ENCODE assay signal across 26 cellular contexts in the genomic region with DNA sequence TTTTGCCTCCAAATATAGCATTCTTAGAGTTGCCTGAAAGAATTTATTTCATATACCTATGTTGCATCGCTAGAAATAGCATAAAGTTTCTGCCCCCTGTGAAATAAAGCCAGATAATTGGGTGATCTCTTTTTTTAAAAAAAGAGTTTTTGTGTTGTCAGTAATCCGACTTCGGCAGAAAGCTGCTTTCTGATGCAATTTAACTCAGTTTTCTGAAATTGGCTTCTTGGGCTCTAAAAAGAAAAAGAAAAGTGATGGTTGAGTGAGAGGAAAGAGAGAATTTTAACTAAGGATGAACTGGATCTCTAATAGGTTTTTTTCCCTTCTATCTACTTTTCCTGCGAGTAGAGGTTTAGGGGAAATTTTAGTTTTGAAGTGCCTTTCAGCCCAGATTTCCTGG.
"Had no signal": no experiment of that assay in that cellular context is flagged by ENCODE, and none has a peak within 500 bp of the region (broad histone marks: within the 10 kb centered on the region; RNA-seq: fewer than 3 reads in every experiment).

No MANE protein-coding gene starts in this region.

- H3K4me1 ChIP-seq: prostate gland, testis, uterus had no signal

- H3K4me3 ChIP-seq: hepatocyte, left lung, lung, ovary, prostate gland, testis, uterus had no signal

- ATAC-seq: activated CD4-positive, alpha-beta T cell treated with anti-CD3 and anti-CD28 coated beads for 36 hours; activated T-cell treated with anti-CD3 and anti-CD28 coated beads, Interleukin-2, amount 50 U/mL, for 4 hours; left lung; naive thymus-derived CD8-positive, alpha-beta T cell had no signal

- H3K27me3 Mint-ChIP-seq: activated B cell treated with CpG ODN at 0.5 μM for 24 hours; activated CD4-positive, alpha-beta T cell treated with anti-CD3 and anti-CD28 coated beads for 36 hours; activated naive CD8-positive, alpha-beta T cell treated with anti-CD3 and anti-CD28 coated beads for 36 hours; dendritic cell treated with granulocyte-macrophage colony-stimulating factor and Interleukin-4, amounts not matched to agents 40 ng/mL and 50 ng/mL, for 4 days; naive thymus-derived CD8-positive, alpha-beta T cell had no signal

- H3K4me3 Mint-ChIP-seq: activated B cell treated with CpG ODN at 0.5 μM for 24 hours; activated CD4-positive, alpha-beta T cell treated with anti-CD3 and anti-CD28 coated beads for 36 hours; activated naive CD8-positive, alpha-beta T cell treated with anti-CD3 and anti-CD28 coated beads for 36 hours; activated T-cell treated with anti-CD3 and anti-CD28 coated beads, Interleukin-2, amount 50 U/mL, for 4 hours; dendritic cell treated with granulocyte-macrophage colony-stimulating factor and Interleukin-4, amounts not matched to agents 40 ng/mL and 50 ng/mL, for 4 days; naive thymus-derived CD8-positive, alpha-beta T cell had no signal

- H3K36me3 ChIP-seq: left lung, neutrophil, ovary, prostate gland, uterus had no signal

- H3K27ac Mint-ChIP-seq: activated B cell treated with CpG ODN at 0.5 μM for 24 hours; activated CD4-positive, alpha-beta T cell treated with anti-CD3 and anti-CD28 coated beads for 36 hours; activated naive CD8-positive, alpha-beta T cell treated with anti-CD3 and anti-CD28 coated beads for 36 hours; dendritic cell treated with granulocyte-macrophage colony-stimulating factor and Interleukin-4, amounts not matched to agents 40 ng/mL and 50 ng/mL, for 4 days had no signal

- H3K9me3 ChIP-seq: left lung, neutrophil, ovary, prostate gland, testis, uterus had no signal

- DNase-seq: activated B cell treated with CpG ODN at 0.5 μM for 24 hours; activated CD4-positive, alpha-beta T cell treated with anti-CD3 and anti-CD28 coated beads for 36 hours; activated CD4-positive, alpha-beta T cell treated with anti-CD3 and anti-CD28 coated beads, Interleukin-2, amount 50 U/mL, for 4 hours; activated CD8-positive, alpha-beta memory T cell treated with anti-CD3 and anti-CD28 coated beads for 24 hours; activated CD8-positive, alpha-beta memory T cell treated with anti-CD3 and anti-CD28 coated beads, Interleukin-2, amount 50 U/mL, for 4 hours; activated naive CD4-positive, alpha-beta T cell treated with Interleukin-2 at 50 U/mL for 16 hours; activated naive CD8-positive, alpha-beta T cell treated with anti-CD3 and anti-CD28 coated beads for 36 hours; activated T-cell treated with anti-CD3 and anti-CD28 coated beads, Interleukin-2, amount 50 U/mL, for 4 hours; amniotic stem cell; effector memory CD4-positive, alpha-beta T cell; foreskin melanocyte; kidney glomerular epithelial cell; left lung; naive thymus-derived CD8-positive, alpha-beta T cell; ovary; stimulated activated CD4-positive, alpha-beta T cell treated with anti-CD3 and anti-CD28 coated beads, Interleukin-1b, Interleukin-23, amount 100 ng/mL, for 48 hours; T-helper 1 cell; T-helper 9 cell; testis; trophoblast cell; uterus had no signal

- H3K4me2 ChIP-seq: hepatocyte had no signal

- H3K27me3 ChIP-seq: hepatocyte, left lung, neutrophil, ovary, testis, uterus had no signal

- H3K79me2 ChIP-seq: hepatocyte had no signal

- H2AFZ ChIP-seq: hepatocyte had no signal

- H3K27ac ChIP-seq: hepatocyte, left lung, neutrophil, ovary, prostate gland, testis, uterus had no signal
